Comparison of ENCODE assay signal across 20 cellular contexts in the genomic region with DNA sequence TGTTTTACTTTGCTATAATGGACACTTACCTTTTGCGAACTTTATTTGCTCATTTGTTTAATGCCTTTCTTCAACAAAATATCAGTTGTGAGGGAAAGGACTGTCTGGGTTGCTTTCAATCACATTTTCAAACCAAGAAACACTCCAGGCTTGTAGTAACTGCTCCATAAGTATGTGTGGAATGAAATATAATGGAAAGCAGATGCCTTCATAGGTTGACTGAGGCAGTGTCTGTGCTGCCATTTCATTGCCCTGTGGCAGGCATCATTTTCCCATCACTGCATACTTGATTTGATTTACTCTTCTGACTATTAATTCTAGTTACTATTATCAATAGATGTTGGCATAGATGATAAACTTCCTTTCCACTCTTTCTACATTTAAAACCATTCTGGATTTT.
DNase-seq lines count a peak whose midpoint lies in the region; TF ChIP-seq lines count a peak whose summit lies in the region.
"Had no signal": no experiment of that assay in that cellular context is flagged by ENCODE, and none has a peak within 500 bp of the region (broad histone marks: within the 10 kb centered on the region; RNA-seq: fewer than 3 reads in every experiment).

No MANE protein-coding gene starts in this region.

- no peaks in the 10 kb centered on the region for H3K9me3 Mint-ChIP-seq in progenitor cell of endocrine pancreas (ENCODE audit: low read depth)
- H3K9me3 Mint-ChIP-seq: CD4-positive, alpha-beta T cell had no signal

- no peaks in the 10 kb centered on the region for H3K4me1 ChIP-seq in adipocyte (ENCODE audit: control insufficient read depth, insufficient read depth, low read length)
- H3K4me1 ChIP-seq: BLaER1 treated with 17β-estradiol and CSF1 and Interleukin-3, amounts not matched to agents 10 nM and 100 nM had no signal

- H3K4me3 ChIP-seq in AG10803 (ENCODE audit: low read length) (no peak overlapping the region), SK-N-MC (no peak overlapping the region), adipocyte (ENCODE audit: low read length) (no peak overlapping the region)
- H3K4me3 ChIP-seq: BLaER1 treated with 17β-estradiol and CSF1 and Interleukin-3, amounts not matched to agents 10 nM and 100 nM; GM23338; HAP-1 had no signal

- peak; percentile 2 for DNase-seq in AG10803 (ENCODE audit: low read depth)
- no peak for DNase-seq in SK-N-MC (ENCODE audit: low read depth, low spot score)
- DNase-seq in adipocyte (ENCODE audit: low read depth): peak; percentile 48
- DNase-seq in retina: no peak
- no peak for DNase-seq in cortex of kidney (lab: John Stamatoyannopoulos, UW)
- no peak for DNase-seq in progenitor cell of endocrine pancreas (ENCODE audit: low spot score, unreplicated experiment)
- DNase-seq: AML-193; BE2C; CD4-positive, alpha-beta T cell; CD8-positive, alpha-beta memory T cell; DMS 273 treated with DMSO at 0.1 percent for 48 hours; DMS79; EL; GDM1; HFFc6 had no signal

- no peak overlapping the region for H3K27ac Mint-ChIP-seq in progenitor cell of endocrine pancreas
- H3K27ac Mint-ChIP-seq: CD14-positive monocyte; CD4-positive, alpha-beta T cell; CD8-positive, alpha-beta memory T cell; GM23338; HFFc6 had no signal

- H3K27ac ChIP-seq in SK-N-MC: peak overlapping the region; percentile 72
- H3K27ac ChIP-seq: 22Rv1; BLaER1 treated with 17β-estradiol and CSF1 and Interleukin-3, amounts not matched to agents 10 nM and 100 nM had no signal

- no peaks in the 10 kb centered on the region for H3K4me1 Mint-ChIP-seq in progenitor cell of endocrine pancreas (ENCODE audit: low read depth)
- H3K4me1 Mint-ChIP-seq: CD14-positive monocyte; CD8-positive, alpha-beta memory T cell had no signal

- H3K36me3 ChIP-seq in SK-N-MC (ENCODE audit: insufficient read depth, low read length) (no peaks in the 10 kb centered on the region), adipocyte (ENCODE audit: control insufficient read depth, insufficient read depth, low read length, severe bottlenecking) (no peaks in the 10 kb centered on the region)
- H3K36me3 ChIP-seq: BE2C; BLaER1 treated with 17β-estradiol and CSF1 and Interleukin-3, amounts not matched to agents 10 nM and 100 nM; HAP-1 had no signal

- H3K36me3 Mint-ChIP-seq in progenitor cell of endocrine pancreas (ENCODE audit: insufficient read depth): no peaks in the 10 kb centered on the region
- H3K36me3 Mint-ChIP-seq: CD14-positive monocyte; CD8-positive, alpha-beta memory T cell had no signal

- no peaks in the 10 kb centered on the region for H3K27me3 ChIP-seq in adipocyte (replicated peaks; ENCODE audit: control insufficient read depth, insufficient read depth, low read length)
- H3K27me3 ChIP-seq: BE2C; BLaER1 treated with 17β-estradiol and CSF1 and Interleukin-3, amounts not matched to agents 10 nM and 100 nM had no signal

- H3K4me3 Mint-ChIP-seq in progenitor cell of endocrine pancreas (ENCODE audit: low read depth): no peak overlapping the region
- H3K4me3 Mint-ChIP-seq: CD14-positive monocyte; CD4-positive, alpha-beta T cell; CD8-positive, alpha-beta memory T cell; GM23338; HFFc6 had no signal

- H3K9me3 ChIP-seq in SK-N-MC (ENCODE audit: low read depth, low read length) (no peaks in the 10 kb centered on the region), adipocyte (ENCODE audit: control insufficient read depth, low read length) (no peaks in the 10 kb centered on the region)
- H3K9me3 ChIP-seq: BE2C, HAP-1 had no signal

- H3K27me3 Mint-ChIP-seq in progenitor cell of endocrine pancreas: no peaks in the 10 kb centered on the region
- H3K27me3 Mint-ChIP-seq: CD4-positive, alpha-beta T cell; CD8-positive, alpha-beta memory T cell had no signal

- H3K9ac ChIP-seq in SK-N-MC (ENCODE audit: insufficient read length) (no peak overlapping the region), adipocyte (ENCODE audit: low read length) (no peak overlapping the region)
- H3K9ac ChIP-seq: BLaER1 treated with 17β-estradiol and CSF1 and Interleukin-3, amounts not matched to agents 10 nM and 100 nM had no signal

- TF ChIP-seq CTCF in AG10803 (conservative IDR thresholded peaks at IDR 0.05; ENCODE audit: low read length): no peak
- TF ChIP-seq CTCF in progenitor cell of endocrine pancreas (IDR thresholded peaks at IDR 0.05; ENCODE audit: unreplicated experiment): no peak

Comparison
In these comparisons a context has a peak if more than half of its experiments do, and no peak if none do; other contexts are left out.
1. DNase-seq: peak in AG10803 (single experiment) and adipocyte (single experiment); none in SK-N-MC (single experiment), retina (single experiment), cortex of kidney (single experiment) and progenitor cell of endocrine pancreas (single experiment).